1 cellular context compared by ENCODE assay signal in genomic region chr14:32200368-32201195, GRCh38.
A peak's percentile ranks its signal among the peaks of the same experiment; 100 is the strongest.
TF ChIP-seq lines count a peak whose summit lies in the region.

No MANE protein-coding gene starts in this region.

TF ChIP-seq in GM12878, 131 proteins besides CTCF, POLR2A, EP300 and RAD21 (continued from another document and continues in another):
- TF ChIP-seq PRDM15 (CRISPR knock-in tag; IDR thresholded peaks at IDR 0.05) (no peak), IKZF2 (IDR thresholded peaks at IDR 0.05) (peak; percentile 93 to 94), GABPA (IDR thresholded peaks at IDR 0.05; ENCODE audit: low read depth) (0 out of 2 replicates have a peak, but pooled peaks have one; percentile 13), CHD2 (IDR thresholded peaks at IDR 0.05; ENCODE audit: borderline replicate concordance, low read depth, low read length) (peak; percentile 53; the same call in 1 of the 2 replicates), BACH1 (IDR thresholded peaks at IDR 0.05; ENCODE audit: borderline replicate concordance) (peak; percentile 72; the same call in 1 of the 2 replicates), USF1 (IDR thresholded peaks at IDR 0.05; ENCODE audit: borderline replicate concordance, extremely low read length, insufficient read depth, low read depth, low read length) (no peak), MTA2 (IDR thresholded peaks at IDR 0.05; ENCODE audit: low read depth) (peak; percentile 97), CBFB (IDR thresholded peaks at IDR 0.05; ENCODE audit: low read depth) (peak; percentile 36; the same call in 1 of the 2 replicates), ZBTB11 (CRISPR knock-in tag; IDR thresholded peaks at IDR 0.05) (no peak), PAX5 (IDR thresholded peaks at IDR 0.05; ENCODE audit: borderline replicate concordance, low read depth, low read length) (no peak), NFYA (IDR thresholded peaks at IDR 0.05; ENCODE audit: borderline replicate concordance, low read depth, low read length) (no peak), TBL1XR1 (IDR thresholded peaks at IDR 0.05; ENCODE audit: low read depth, low read length) (no peak; the same call in 1 of the 2 replicates), ELK1 (IDR thresholded peaks at IDR 0.05; ENCODE audit: low read depth, low read length) (no peak), MEF2B (IDR thresholded peaks at IDR 0.05; ENCODE audit: partially characterized antibody, poor library complexity, severe bottlenecking) (peak; percentile 90), IRF4 (IDR thresholded peaks at IDR 0.05; ENCODE audit: low read depth, low read length) (0 out of 2 replicates have a peak, but pooled peaks have one; percentile 57), SMAD5 (IDR thresholded peaks at IDR 0.05; ENCODE audit: low read depth) (no peak), NR2C1 (IDR thresholded peaks at IDR 0.05) (no peak), NFIC (IDR thresholded peaks at IDR 0.05; ENCODE audit: low read depth, low read length) (peak; percentile 75), ZNF384 (IDR thresholded peaks at IDR 0.05; ENCODE audit: borderline replicate concordance, low read depth, low read length) (no peak), CREB1 (IDR thresholded peaks at IDR 0.05; ENCODE audit: low read depth) (no peak), RFX5 (IDR thresholded peaks at IDR 0.05; ENCODE audit: low read depth, low read length) (no peak), KLF5 (IDR thresholded peaks at IDR 0.05; ENCODE audit: partially characterized antibody) (no peak), TAF1 (IDR thresholded peaks at IDR 0.05; ENCODE audit: borderline replicate concordance, low read depth, low read length) (no peak), TCF3 (IDR thresholded peaks at IDR 0.05; ENCODE audit: borderline replicate concordance, insufficient read depth, low read depth, low read length) (no peak), NBN (IDR thresholded peaks at IDR 0.05) (no peak), ZNF207 (IDR thresholded peaks at IDR 0.05; ENCODE audit: borderline replicate concordance) (no peak)
- TF ChIP-seq, protein P1, sequence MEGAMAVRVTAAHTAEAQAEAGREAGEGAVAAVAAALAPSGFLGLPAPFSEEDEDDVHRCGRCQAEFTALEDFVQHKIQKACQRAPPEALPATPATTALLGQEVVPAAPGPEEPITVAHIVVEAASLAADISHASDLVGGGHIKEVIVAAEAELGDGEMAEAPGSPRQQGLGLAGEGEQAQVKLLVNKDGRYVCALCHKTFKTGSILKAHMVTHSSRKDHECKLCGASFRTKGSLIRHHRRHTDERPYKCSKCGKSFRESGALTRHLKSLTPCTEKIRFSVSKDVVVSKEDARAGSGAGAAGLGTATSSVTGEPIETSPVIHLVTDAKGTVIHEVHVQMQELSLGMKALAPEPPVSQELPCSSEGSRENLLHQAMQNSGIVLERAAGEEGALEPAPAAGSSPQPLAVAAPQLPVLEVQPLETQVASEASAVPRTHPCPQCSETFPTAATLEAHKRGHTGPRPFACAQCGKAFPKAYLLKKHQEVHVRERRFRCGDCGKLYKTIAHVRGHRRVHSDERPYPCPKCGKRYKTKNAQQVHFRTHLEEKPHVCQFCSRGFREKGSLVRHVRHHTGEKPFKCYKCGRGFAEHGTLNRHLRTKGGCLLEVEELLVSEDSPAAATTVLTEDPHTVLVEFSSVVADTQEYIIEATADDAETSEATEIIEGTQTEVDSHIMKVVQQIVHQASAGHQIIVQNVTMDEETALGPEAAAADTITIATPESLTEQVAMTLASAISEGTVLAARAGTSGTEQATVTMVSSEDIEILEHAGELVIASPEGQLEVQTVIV (IDR thresholded peaks at IDR 0.05; ENCODE audit: borderline replicate concordance, partially characterized antibody), result no peak
- TF ChIP-seq, protein P2, sequence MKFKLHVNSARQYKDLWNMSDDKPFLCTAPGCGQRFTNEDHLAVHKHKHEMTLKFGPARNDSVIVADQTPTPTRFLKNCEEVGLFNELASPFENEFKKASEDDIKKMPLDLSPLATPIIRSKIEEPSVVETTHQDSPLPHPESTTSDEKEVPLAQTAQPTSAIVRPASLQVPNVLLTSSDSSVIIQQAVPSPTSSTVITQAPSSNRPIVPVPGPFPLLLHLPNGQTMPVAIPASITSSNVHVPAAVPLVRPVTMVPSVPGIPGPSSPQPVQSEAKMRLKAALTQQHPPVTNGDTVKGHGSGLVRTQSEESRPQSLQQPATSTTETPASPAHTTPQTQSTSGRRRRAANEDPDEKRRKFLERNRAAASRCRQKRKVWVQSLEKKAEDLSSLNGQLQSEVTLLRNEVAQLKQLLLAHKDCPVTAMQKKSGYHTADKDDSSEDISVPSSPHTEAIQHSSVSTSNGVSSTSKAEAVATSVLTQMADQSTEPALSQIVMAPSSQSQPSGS (IDR thresholded peaks at IDR 0.05; ENCODE audit: low read length), result peak; percentile 43
- TF ChIP-seq, protein P3, sequence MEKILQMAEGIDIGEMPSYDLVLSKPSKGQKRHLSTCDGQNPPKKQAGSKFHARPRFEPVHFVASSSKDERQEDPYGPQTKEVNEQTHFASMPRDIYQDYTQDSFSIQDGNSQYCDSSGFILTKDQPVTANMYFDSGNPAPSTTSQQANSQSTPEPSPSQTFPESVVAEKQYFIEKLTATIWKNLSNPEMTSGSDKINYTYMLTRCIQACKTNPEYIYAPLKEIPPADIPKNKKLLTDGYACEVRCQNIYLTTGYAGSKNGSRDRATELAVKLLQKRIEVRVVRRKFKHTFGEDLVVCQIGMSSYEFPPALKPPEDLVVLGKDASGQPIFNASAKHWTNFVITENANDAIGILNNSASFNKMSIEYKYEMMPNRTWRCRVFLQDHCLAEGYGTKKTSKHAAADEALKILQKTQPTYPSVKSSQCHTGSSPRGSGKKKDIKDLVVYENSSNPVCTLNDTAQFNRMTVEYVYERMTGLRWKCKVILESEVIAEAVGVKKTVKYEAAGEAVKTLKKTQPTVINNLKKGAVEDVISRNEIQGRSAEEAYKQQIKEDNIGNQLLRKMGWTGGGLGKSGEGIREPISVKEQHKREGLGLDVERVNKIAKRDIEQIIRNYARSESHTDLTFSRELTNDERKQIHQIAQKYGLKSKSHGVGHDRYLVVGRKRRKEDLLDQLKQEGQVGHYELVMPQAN (conservative IDR thresholded peaks at IDR 0.05), result no peak
- TF ChIP-seq, protein P4, sequence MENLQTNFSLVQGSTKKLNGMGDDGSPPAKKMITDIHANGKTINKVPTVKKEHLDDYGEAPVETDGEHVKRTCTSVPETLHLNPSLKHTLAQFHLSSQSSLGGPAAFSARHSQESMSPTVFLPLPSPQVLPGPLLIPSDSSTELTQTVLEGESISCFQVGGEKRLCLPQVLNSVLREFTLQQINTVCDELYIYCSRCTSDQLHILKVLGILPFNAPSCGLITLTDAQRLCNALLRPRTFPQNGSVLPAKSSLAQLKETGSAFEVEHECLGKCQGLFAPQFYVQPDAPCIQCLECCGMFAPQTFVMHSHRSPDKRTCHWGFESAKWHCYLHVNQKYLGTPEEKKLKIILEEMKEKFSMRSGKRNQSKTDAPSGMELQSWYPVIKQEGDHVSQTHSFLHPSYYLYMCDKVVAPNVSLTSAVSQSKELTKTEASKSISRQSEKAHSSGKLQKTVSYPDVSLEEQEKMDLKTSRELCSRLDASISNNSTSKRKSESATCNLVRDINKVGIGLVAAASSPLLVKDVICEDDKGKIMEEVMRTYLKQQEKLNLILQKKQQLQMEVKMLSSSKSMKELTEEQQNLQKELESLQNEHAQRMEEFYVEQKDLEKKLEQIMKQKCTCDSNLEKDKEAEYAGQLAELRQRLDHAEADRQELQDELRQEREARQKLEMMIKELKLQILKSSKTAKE (IDR thresholded peaks at IDR 0.05; ENCODE audit: low read depth, poor library complexity, severe bottlenecking), result peak; percentile 75
- TF ChIP-seq, protein P5, sequence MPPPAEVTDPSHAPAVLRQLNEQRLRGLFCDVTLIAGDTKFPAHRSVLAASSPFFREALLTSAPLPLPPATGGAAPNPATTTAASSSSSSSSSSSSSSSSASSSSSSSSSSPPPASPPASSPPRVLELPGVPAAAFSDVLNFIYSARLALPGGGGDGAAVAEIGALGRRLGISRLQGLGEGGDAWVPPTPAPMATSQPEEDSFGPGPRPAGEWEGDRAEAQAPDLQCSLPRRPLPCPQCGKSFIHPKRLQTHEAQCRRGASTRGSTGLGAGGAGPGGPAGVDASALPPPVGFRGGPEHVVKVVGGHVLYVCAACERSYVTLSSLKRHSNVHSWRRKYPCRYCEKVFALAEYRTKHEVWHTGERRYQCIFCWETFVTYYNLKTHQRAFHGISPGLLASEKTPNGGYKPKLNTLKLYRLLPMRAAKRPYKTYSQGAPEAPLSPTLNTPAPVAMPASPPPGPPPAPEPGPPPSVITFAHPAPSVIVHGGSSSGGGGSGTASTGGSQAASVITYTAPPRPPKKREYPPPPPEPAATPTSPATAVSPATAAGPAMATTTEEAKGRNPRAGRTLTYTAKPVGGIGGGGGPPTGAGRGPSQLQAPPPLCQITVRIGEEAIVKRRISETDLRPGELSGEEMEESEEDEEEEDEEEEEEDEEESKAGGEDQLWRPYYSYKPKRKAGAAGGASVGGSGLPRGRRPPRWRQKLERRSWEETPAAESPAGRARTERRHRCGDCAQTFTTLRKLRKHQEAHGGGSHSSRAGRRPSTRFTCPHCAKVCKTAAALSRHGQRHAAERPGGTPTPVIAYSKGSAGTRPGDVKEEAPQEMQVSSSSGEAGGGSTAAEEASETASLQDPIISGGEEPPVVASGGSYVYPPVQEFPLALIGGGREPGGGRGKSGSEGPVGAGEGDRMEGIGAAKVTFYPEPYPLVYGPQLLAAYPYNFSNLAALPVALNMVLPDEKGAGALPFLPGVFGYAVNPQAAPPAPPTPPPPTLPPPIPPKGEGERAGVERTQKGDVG (CRISPR knock-in tag; IDR thresholded peaks at IDR 0.05), result no peak
- TF ChIP-seq, protein P6, sequence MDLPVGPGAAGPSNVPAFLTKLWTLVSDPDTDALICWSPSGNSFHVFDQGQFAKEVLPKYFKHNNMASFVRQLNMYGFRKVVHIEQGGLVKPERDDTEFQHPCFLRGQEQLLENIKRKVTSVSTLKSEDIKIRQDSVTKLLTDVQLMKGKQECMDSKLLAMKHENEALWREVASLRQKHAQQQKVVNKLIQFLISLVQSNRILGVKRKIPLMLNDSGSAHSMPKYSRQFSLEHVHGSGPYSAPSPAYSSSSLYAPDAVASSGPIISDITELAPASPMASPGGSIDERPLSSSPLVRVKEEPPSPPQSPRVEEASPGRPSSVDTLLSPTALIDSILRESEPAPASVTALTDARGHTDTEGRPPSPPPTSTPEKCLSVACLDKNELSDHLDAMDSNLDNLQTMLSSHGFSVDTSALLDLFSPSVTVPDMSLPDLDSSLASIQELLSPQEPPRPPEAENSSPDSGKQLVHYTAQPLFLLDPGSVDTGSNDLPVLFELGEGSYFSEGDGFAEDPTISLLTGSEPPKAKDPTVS (IDR thresholded peaks at IDR 0.05; ENCODE audit: low read depth, low read length), result no peak
